Comparison of ENCODE assay signal across 15 cellular contexts in genomic region chr3:58484722-58485069, GRCh38. TPM values are rescaled to one million over a fixed set of nuclear protein-coding genes. Genes with fewer than 3 reads are reported as not detected.
A peak's percentile ranks its signal among the peaks of the same experiment; 100 is the strongest.
DNase-seq lines count a peak whose midpoint lies in the region; ATAC-seq and TF ChIP-seq lines count a peak whose summit lies in the region.
"Had no signal": no experiment of that assay in that cellular context is flagged by ENCODE, and none has a peak within 500 bp of the region (broad histone marks: within the 10 kb centered on the region; RNA-seq: fewer than 3 reads in every experiment).

No MANE protein-coding gene starts in this region.

- H3K4ac ChIP-seq in mesendoderm (ENCODE audit: low read depth, low read length), result no peak overlapping the region

- peak overlapping the region; percentile 31 for H3K56ac ChIP-seq in mesendoderm (ENCODE audit: low read length)

- CTCF ChIA-PET in Panc1 (lab: Charles Lee) (no interaction called here), Caco-2 (lab: Charles Lee) (no interaction called here)
- CTCF ChIA-PET in CD4-positive, alpha-beta memory T cell (lab: Charles Lee; ENCODE audit: partially characterized antibody), result interaction anchor here (2.7 kb wide), 1 partner anchor 178 kb away, joined by 11 read pairs; the partner anchor contains the start of genes HTD2 and RPP14

- no peak overlapping the region for H3K4me3 ChIP-seq in Panc1 (ENCODE audit: low read depth in 2 of 2, low read length in 2 of 2)
- no peak overlapping the region for H3K4me3 ChIP-seq in mesendoderm (ENCODE audit: low read length)
- H3K4me3 ChIP-seq in Caco-2 (ENCODE audit: low read depth, low read length), result no peak overlapping the region
- no peak overlapping the region for H3K4me3 ChIP-seq in CD4-positive, alpha-beta memory T cell (ENCODE audit: low read length in 2 of 2)
- H3K4me3 ChIP-seq: BLaER1, PC-9 had no signal

- no peak overlapping the region for H2BK15ac ChIP-seq in mesendoderm (replicated peaks; ENCODE audit: low read depth)

- H3K9ac ChIP-seq in mesendoderm (ENCODE audit: low read length), result no peak overlapping the region
- H3K9ac ChIP-seq: BLaER1 had no signal

- DNase-seq in Ammon's horn (ENCODE audit: low spot score), result peak; percentile 22
- DNase-seq in Panc1 (ENCODE audit: low read depth, low spot score), result no peak
- DNase-seq in Right ventricle myocardium superior, result no peak
- DNase-seq in mesendoderm, result no peak
- DNase-seq in NCI-H446 treated with DMSO at 0.1 percent for 48 hours (lab: John Stamatoyannopoulos, UW), result no peak
- DNase-seq in Caco-2, result no peak
- no peak for DNase-seq in CD4-positive, alpha-beta memory T cell
- DNase-seq: DMS 273 treated with DMSO at 0.1 percent for 48 hours, KG1, NCI-H1436 treated with DMSO at 0.1 percent for 48 hours, NCI-H2029 treated with DMSO at 0.1 percent for 48 hours, NCI-H748 treated with DMSO at 0.1 percent for 48 hours, PC-9 had no signal

- H3K9me3 ChIP-seq in Panc1 (ENCODE audit: control insufficient read depth, insufficient read depth, low read depth, low read length) (no peaks in the 10 kb centered on the region), Caco-2 (peaks cover 8% of the 10 kb centered on the region; the same call in 1 of the 2 replicates)
- H3K9me3 ChIP-seq in CD4-positive, alpha-beta memory T cell (ENCODE audit: control insufficient read depth in 1 of 2, low read length in 2 of 2), result no peaks in the 10 kb centered on the region

- no peaks in the 10 kb centered on the region for H3K36me3 Mint-ChIP-seq in Caco-2 (ENCODE audit: insufficient read depth, unreplicated experiment)
- H3K36me3 Mint-ChIP-seq in CD4-positive, alpha-beta memory T cell, result no peaks in the 10 kb centered on the region

- H3K79me1 ChIP-seq in mesendoderm (ENCODE audit: low read length), result no peaks in the 10 kb centered on the region

- H3K4me1 ChIP-seq in Panc1 (ENCODE audit: control insufficient read depth, insufficient read depth, low read length) (peaks cover 3% of the 10 kb centered on the region), mesendoderm (ENCODE audit: control insufficient read depth, low read depth, low read length) (peaks cover 7% of the 10 kb centered on the region), Caco-2 (peaks cover 10% of the 10 kb centered on the region)
- H3K4me1 ChIP-seq in CD4-positive, alpha-beta memory T cell (ENCODE audit: insufficient read depth, low read length), result peaks cover under 1% of the 10 kb centered on the region
- H3K4me1 ChIP-seq: BLaER1 had no signal

- POLR2A ChIA-PET in Panc1 (lab: Charles Lee) (interaction anchor here (0.6 kb wide), 1 partner anchor 47 kb away, joined by 3 read pairs; no protein-coding TSS in a partner anchor), Caco-2 (lab: Charles Lee) (no interaction called here)
- POLR2A ChIA-PET in CD4-positive, alpha-beta memory T cell (lab: Charles Lee; ENCODE audit: partially characterized antibody), result interaction anchor here (1.7 kb wide), 1 partner anchor 13 kb away, joined by 5 read pairs; no protein-coding TSS in a partner anchor

- BruUV-seq in Panc1 (replicated peaks; lab: Mats Ljungman, UMichigan), result no TSS peak
- BruUV-seq in Caco-2 (replicated peaks; lab: Mats Ljungman, UMichigan), result no TSS peak

- H3K79me2 ChIP-seq in mesendoderm (ENCODE audit: control insufficient read depth, insufficient read depth, low read length), result no peaks in the 10 kb centered on the region

- peaks cover 19% of the 10 kb centered on the region for H3K4me1 Mint-ChIP-seq in Caco-2 (ENCODE audit: low read depth, unreplicated experiment)
- peaks cover 1 to 17% (median 9%) of the 10 kb centered on the region in 4 donors for H3K4me1 Mint-ChIP-seq in CD4-positive, alpha-beta memory T cell

- ATAC-seq in Panc1 (no peak), Right ventricle myocardium superior (ENCODE audit: poor library complexity) (peak; percentile 70), GM21576 (IDR thresholded peaks at IDR 0.05; ENCODE audit: unreplicated experiment) (no peak)

- TF ChIP-seq CTCF in Panc1 (IDR thresholded peaks at IDR 0.05) (no peak), Caco-2 (IDR thresholded peaks at IDR 0.05; ENCODE audit: insufficient read depth in 1 of 2, low read depth in 1 of 2, low read length in 1 of 2, severe bottlenecking in 1 of 2, unreplicated experiment in 1 of 2) (no peak)

- no peak overlapping the region for H3K27ac Mint-ChIP-seq in Caco-2 (ENCODE audit: unreplicated experiment)
- H3K27ac Mint-ChIP-seq in CD4-positive, alpha-beta memory T cell, result no peak overlapping the region

- H3K36me3 ChIP-seq in Panc1 (ENCODE audit: control insufficient read depth, insufficient read depth, low read length) (no peaks in the 10 kb centered on the region), mesendoderm (ENCODE audit: control insufficient read depth, insufficient read depth, low read length) (no peaks in the 10 kb centered on the region), Caco-2 (ENCODE audit: control insufficient read depth, insufficient read depth, low read length) (no peaks in the 10 kb centered on the region)
- H3K36me3 ChIP-seq in CD4-positive, alpha-beta memory T cell (ENCODE audit: insufficient read depth, low read length), result no peaks in the 10 kb centered on the region
- H3K36me3 ChIP-seq: BLaER1 had no signal

- H4K5ac ChIP-seq in mesendoderm (ENCODE audit: low read length), result no peak overlapping the region

- H3K27ac ChIP-seq in Panc1 (ENCODE audit: low read length) (peak overlapping the region; percentile 57), mesendoderm (ENCODE audit: low read depth, low read length) (no peak overlapping the region)
- H3K27ac ChIP-seq in CD4-positive, alpha-beta memory T cell (ENCODE audit: low read depth, low read length), result no peak overlapping the region
- H3K27ac ChIP-seq: BLaER1, PC-9 had no signal

- intact Hi-C loops in Panc1 (cut with micrococcal nuclease; ENCODE audit: unreplicated experiment), result no loop called here
- intact Hi-C loops in Right ventricle myocardium superior (cut with DNase I), result no loop called here
- intact Hi-C loops in Caco-2 (cut with micrococcal nuclease; ENCODE audit: unreplicated experiment), result no loop called here
- intact Hi-C loops in CD4-positive, alpha-beta memory T cell (cut with micrococcal nuclease), result no loop called here

- no peak overlapping the region for H4K8ac ChIP-seq in mesendoderm (ENCODE audit: low read depth, low read length)

- H3K18ac ChIP-seq in mesendoderm (ENCODE audit: low read length), result no peak overlapping the region

- in situ Hi-C loops in Panc1 (cut with HindIII; ENCODE audit: low pct_unique_long_range_greater_than_20kb, low sequenced_read_pairs), result no loop called here

- no peaks in the 10 kb centered on the region for H3K27me3 ChIP-seq in Panc1 (ENCODE audit: control insufficient read depth, insufficient read depth, low read length)
- H3K27me3 ChIP-seq in mesendoderm (ENCODE audit: insufficient read depth, low read length, poor library complexity), result no peaks in the 10 kb centered on the region
- H3K27me3 ChIP-seq in Caco-2 (replicated peaks; ENCODE audit: control insufficient read depth, insufficient read depth, low read length), result no peaks in the 10 kb centered on the region
- no peaks in the 10 kb centered on the region for H3K27me3 ChIP-seq in CD4-positive, alpha-beta memory T cell (ENCODE audit: insufficient read depth, low read length)

- H3K23ac ChIP-seq in mesendoderm (ENCODE audit: low read length), result no peak overlapping the region

- no peak overlapping the region for H2AK5ac ChIP-seq in mesendoderm (ENCODE audit: low read length)

- no peak overlapping the region for H3K4me3 Mint-ChIP-seq in Caco-2 (ENCODE audit: unreplicated experiment)
- no peak overlapping the region for H3K4me3 Mint-ChIP-seq in CD4-positive, alpha-beta memory T cell

- H2BK5ac ChIP-seq in mesendoderm (ENCODE audit: low read length), result no peak overlapping the region

- WGBS in mesendoderm (ENCODE audit: extremely low coverage, insufficient coverage, low lambda C conversion rate), result no CpG with 5 or more reads among the region's 3 CpGs

- H3K9me3 Mint-ChIP-seq in Caco-2 (ENCODE audit: unreplicated experiment), result no peaks in the 10 kb centered on the region
- no peaks in the 10 kb centered on the region for H3K9me3 Mint-ChIP-seq in CD4-positive, alpha-beta memory T cell

- no peak overlapping the region for H2BK120ac ChIP-seq in mesendoderm (ENCODE audit: low read depth, low read length)

- H3K27me3 Mint-ChIP-seq in Caco-2 (ENCODE audit: insufficient read depth, unreplicated experiment), result no peaks in the 10 kb centered on the region
- peaks cover 0 to 6% of the 10 kb centered on the region in 2 donors for H3K27me3 Mint-ChIP-seq in CD4-positive, alpha-beta memory T cell

- H3K4me2 ChIP-seq in mesendoderm (ENCODE audit: low read length), result no peak overlapping the region
- H3K4me2 ChIP-seq: BLaER1, PC-9 had no signal

RNA-seq across cellular contexts. Expression of gene KCTD6, which starts 7.2 kb away (rescaled TPM):
- 18.3 TPM for total RNA-seq in Panc1 (2021; ENCODE audit: unreplicated experiment)
- 16.8 TPM for polyA plus RNA-seq in Panc1 (2012; ENCODE audit: insufficient read length)
- total RNA-seq in Right ventricle myocardium superior, result 6.9 TPM
- polyA plus RNA-seq in mesendoderm (2013, experiment 1 of 2), result 44.2 TPM
- 42.6 TPM for polyA plus RNA-seq in mesendoderm (2013, experiment 2 of 2)
- total RNA-seq in Caco-2 (2022), result 9.2 and 9.8 TPM in 2 replicates
- total RNA-seq in CD4-positive, alpha-beta memory T cell, result 10 to 100 TPM in 1 of 2 experiments, 1 to 10 TPM in 1; 8.9 to 11.6 TPM
- polyA plus RNA-seq in CD4-positive, alpha-beta memory T cell, result 10 to 100 TPM in 1 of 2 donors, 1 to 10 TPM in 1; 6.8 to 15.3 TPM

RNA-seq across cellular contexts. Expression of gene PDHB, which starts 51.1 kb away (rescaled TPM):
- total RNA-seq in Panc1 (2021; ENCODE audit: unreplicated experiment), result 66.6 TPM
- 67.2 TPM for polyA plus RNA-seq in Panc1 (2012; ENCODE audit: insufficient read length)
- total RNA-seq in Right ventricle myocardium superior, result 209 TPM
- polyA plus RNA-seq in mesendoderm (2013, experiment 1 of 2), result 316 TPM
- polyA plus RNA-seq in mesendoderm (2013, experiment 2 of 2), result 310 TPM
- total RNA-seq in Caco-2 (2022), result 81.8 and 89.8 TPM in 2 replicates
- total RNA-seq in CD4-positive, alpha-beta memory T cell, result 10 to 100 TPM; 55.0 to 58.6 TPM
- 100 to 1,000 TPM; 103 to 148 TPM for polyA plus RNA-seq in CD4-positive, alpha-beta memory T cell

RNA-seq across cellular contexts. Expression of gene ACOX2, which starts 52.3 kb away (rescaled TPM):
- total RNA-seq in Panc1 (2021; ENCODE audit: unreplicated experiment), result 3.2 TPM
- polyA plus RNA-seq in Panc1 (2012; ENCODE audit: insufficient read length), result 3.3 TPM
- total RNA-seq in Right ventricle myocardium superior, result 33.3 TPM
- 7.6 TPM for polyA plus RNA-seq in mesendoderm (2013, experiment 1 of 2)
- 8.1 TPM for polyA plus RNA-seq in mesendoderm (2013, experiment 2 of 2)
- 9.1 and 9.5 TPM in 2 replicates for total RNA-seq in Caco-2 (2022)
- total RNA-seq in CD4-positive, alpha-beta memory T cell, result not detected
- not detected for polyA plus RNA-seq in CD4-positive, alpha-beta memory T cell
